In the genomic region with DNA sequence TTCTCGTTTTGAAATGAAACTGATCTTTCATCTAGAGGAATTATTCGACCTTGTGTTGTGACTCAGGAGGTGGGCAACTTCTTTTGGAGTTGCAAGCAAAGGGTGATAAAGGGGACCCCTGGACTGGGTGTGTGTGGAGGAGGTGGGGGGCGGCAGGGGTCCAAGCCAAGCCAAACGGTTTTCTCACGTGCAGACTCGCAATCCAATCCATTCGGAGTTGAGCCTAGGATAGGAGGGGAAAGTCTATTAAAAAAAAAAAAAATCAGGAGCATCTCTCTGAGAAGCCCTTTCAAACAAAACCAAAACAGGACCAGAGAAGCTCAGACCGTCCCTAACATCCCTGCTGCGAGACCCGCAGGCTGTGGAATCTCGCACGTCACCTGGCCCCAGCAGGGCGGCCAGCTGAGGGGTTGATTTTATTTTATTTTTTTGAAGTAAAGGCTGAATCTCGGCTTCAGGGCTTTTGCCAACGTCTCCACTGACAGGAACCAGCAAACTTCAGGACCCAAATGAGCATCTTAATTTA, we compare ENCODE assay signal across 8 cellular contexts. TPM values are rescaled to one million over a fixed set of nuclear protein-coding genes. Genes with fewer than 3 reads are reported as not detected.
DNase-seq lines count a peak whose midpoint lies in the region; ATAC-seq and TF ChIP-seq lines count a peak whose summit lies in the region.

No MANE protein-coding gene starts in this region.

- no peak overlapping the region for H3K4ac ChIP-seq in neuronal stem cell (ENCODE audit: low read length)

- no peak overlapping the region for H4K8ac ChIP-seq in neuronal stem cell (ENCODE audit: low read depth, low read length)

- peak overlapping the region; percentile 90 for H2AFZ ChIP-seq in neuronal stem cell (ENCODE audit: low read length)

- H3K14ac ChIP-seq in neuronal stem cell (ENCODE audit: low read length): no peak overlapping the region

- H2AK5ac ChIP-seq in neuronal stem cell (ENCODE audit: low read depth, low read length): no peak overlapping the region

- POLR2A ChIA-PET in Panc1 (lab: Charles Lee): no interaction called here

- no peak for TF ChIP-seq CTCF in Panc1 (IDR thresholded peaks at IDR 0.05)
- TF ChIP-seq CTCF in mucosa of descending colon (IDR thresholded peaks at IDR 0.05): no peak

- no peak overlapping the region for H4K91ac ChIP-seq in neuronal stem cell (ENCODE audit: low read depth, low read length, poor library complexity)

- no TSS peak for BruUV-seq in Panc1 (replicated peaks; lab: Mats Ljungman, UMichigan)

- H3K27ac ChIP-seq in Panc1 (ENCODE audit: low read length) (no peak overlapping the region), esophagus (ENCODE audit: low read depth in 2 of 2, low read length in 1 of 2) (peak overlapping the region; percentile 70 to 85), neuronal stem cell (replicated peaks; ENCODE audit: low read length) (peak overlapping the region; percentile 60)

- H3K36me3 ChIP-seq in Panc1 (ENCODE audit: control insufficient read depth, insufficient read depth, low read length) (no peaks in the 10 kb centered on the region), esophagus (ENCODE audit: control insufficient read depth in 2 of 2, insufficient read depth in 2 of 2, low read length in 1 of 2) (no peaks in the 10 kb centered on the region), neuronal stem cell (replicated peaks in 1 of 2; ENCODE audit: control insufficient read depth in 2 of 2, insufficient read depth in 2 of 2, low read length in 2 of 2) (no peaks in the 10 kb centered on the region), mucosa of descending colon (ENCODE audit: low read depth) (no peaks in the 10 kb centered on the region)

- H3K4me1 ChIP-seq in Panc1 (ENCODE audit: control insufficient read depth, insufficient read depth, low read length) (peaks cover 11% of the 10 kb centered on the region; the same call in 1 of the 2 replicates), esophagus (ENCODE audit: control insufficient read depth in 2 of 2, insufficient read depth in 2 of 2, low read length in 1 of 2) (no peaks in the 10 kb centered on the region), neuronal stem cell (ENCODE audit: control insufficient read depth in 2 of 2, insufficient read depth in 1 of 2, low read depth in 1 of 2, low read length in 2 of 2) (peaks cover 6 to 39% of the 10 kb centered on the region in 2 donors), mucosa of descending colon (ENCODE audit: low read depth) (no peaks in the 10 kb centered on the region)

- H3K4me2 ChIP-seq in neuronal stem cell (ENCODE audit: insufficient read depth, low read length, poor library complexity, severe bottlenecking): peak overlapping the region; percentile 72

- CTCF ChIA-PET in Panc1 (lab: Charles Lee): no interaction called here

- intact Hi-C loops in Panc1 (cut with micrococcal nuclease; ENCODE audit: unreplicated experiment): no loop called here
- intact Hi-C loops in mucosa of descending colon (cut with DNase I, micrococcal nuclease): loop anchor here in 1 of 2 donors (10.0 kb wide), 1 partner anchor 1231 kb away; no protein-coding TSS in a partner anchor

- H3K27me3 ChIP-seq in Panc1 (ENCODE audit: control insufficient read depth, insufficient read depth, low read length) (peaks cover 47% of the 10 kb centered on the region), esophagus (ENCODE audit: control insufficient read depth in 1 of 2, insufficient read depth in 2 of 2, low read length in 2 of 2) (peaks cover 3 to 9% of the 10 kb centered on the region in 2 donors), neuronal stem cell (ENCODE audit: control insufficient read depth in 3 of 3, insufficient read depth in 3 of 3, low read depth in 1 of 3, low read length in 3 of 3) (no peaks in the 10 kb centered on the region)

- no peak overlapping the region for H3K23ac ChIP-seq in neuronal stem cell (ENCODE audit: low read depth, low read length, poor library complexity)

- H2BK15ac ChIP-seq in neuronal stem cell (ENCODE audit: low read length): no peak overlapping the region

- no peak overlapping the region for H2BK5ac ChIP-seq in neuronal stem cell (ENCODE audit: low read length)

- H2BK120ac ChIP-seq in neuronal stem cell (ENCODE audit: low read depth, low read length): no peak overlapping the region

- no peaks in the 10 kb centered on the region for H3K79me1 ChIP-seq in neuronal stem cell (ENCODE audit: low read depth, low read length)

- H3K9me3 ChIP-seq in Panc1 (ENCODE audit: control insufficient read depth, insufficient read depth, low read depth, low read length) (no peaks in the 10 kb centered on the region), esophagus (ENCODE audit: control insufficient read depth in 2 of 2, insufficient read depth in 1 of 2, low read depth in 1 of 2, low read length in 1 of 2) (no peaks in the 10 kb centered on the region), neuronal stem cell (replicated peaks in 1 of 2; ENCODE audit: control insufficient read depth in 2 of 2, insufficient read depth in 1 of 2, low read depth in 1 of 2, low read length in 2 of 2) (no peaks in the 10 kb centered on the region), mucosa of descending colon (no peaks in the 10 kb centered on the region)

- no peak overlapping the region for H3K9ac ChIP-seq in neuronal stem cell (ENCODE audit: low read depth, low read length, poor library complexity)

- peak overlapping the region; percentile 90 for H3K18ac ChIP-seq in neuronal stem cell (ENCODE audit: low read length)

- ATAC-seq in Panc1: no peak
- ATAC-seq in HG02610 (IDR thresholded peaks at IDR 0.05; ENCODE audit: unreplicated experiment): no peak
- ATAC-seq in mucosa of descending colon: no peak

- in situ Hi-C loops in Panc1 (cut with HindIII; ENCODE audit: low pct_unique_long_range_greater_than_20kb, low sequenced_read_pairs): no loop called here

- WGBS in esophagus, 2 donors: 1% methylated on average over 15 of the region's 15 CpGs
- WGBS in neuronal stem cell (ENCODE audit: extremely low coverage in 2 of 2, insufficient read length in 2 of 2, insufficient replicate concordance in 1 of 2), 2 donors: no CpG with 5 or more reads among the region's 15 CpGs

- DNase-seq in GM03348 (ENCODE audit: low spot score): peak; percentile 36
- DNase-seq in Panc1 (ENCODE audit: low read depth, low spot score): no peak
- DNase-seq in neuronal stem cell (ENCODE audit: low spot score): no peak
- no peak for DNase-seq in GM19238 (ENCODE audit: insufficient read length, low spot score)
- no peak for DNase-seq in cerebellar cortex (ENCODE audit: low spot score)
- DNase-seq in mucosa of descending colon: no peak

- H2BK12ac ChIP-seq in neuronal stem cell (ENCODE audit: low read length): no peak overlapping the region

- H3K4me3 ChIP-seq in Panc1 (ENCODE audit: low read depth in 2 of 2, low read length in 2 of 2) (peak overlapping the region; percentile 23 to 33), esophagus (ENCODE audit: low read depth in 1 of 2, low read length in 2 of 2) (peak overlapping the region in 1 of 2 donors; percentile 61), neuronal stem cell (ENCODE audit: low read length in 2 of 2) (peak overlapping the region; percentile 57 to 78), mucosa of descending colon (no peak overlapping the region)

RNA-seq across cellular contexts. Expression of gene ZEB2, which starts 3.8 kb away (rescaled TPM):
- total RNA-seq in Panc1 (2021; ENCODE audit: unreplicated experiment) (1.1 TPM), mucosa of descending colon (10 to 100 TPM; 19.0 to 80.1 (median 48.6) TPM)
- polyA plus RNA-seq in Panc1 (2012; ENCODE audit: insufficient read length): 0.10 TPM
- polyA plus RNA-seq in esophagus: 1 to 10 TPM; 3.7 to 5.9 TPM
- 18.6 TPM for polyA plus RNA-seq in neuronal stem cell (2013, experiment 1 of 2)
- polyA plus RNA-seq in neuronal stem cell (2013, experiment 2 of 2): 19.1 TPM
